19 cellular contexts compared by ENCODE assay signal in the genomic region with DNA sequence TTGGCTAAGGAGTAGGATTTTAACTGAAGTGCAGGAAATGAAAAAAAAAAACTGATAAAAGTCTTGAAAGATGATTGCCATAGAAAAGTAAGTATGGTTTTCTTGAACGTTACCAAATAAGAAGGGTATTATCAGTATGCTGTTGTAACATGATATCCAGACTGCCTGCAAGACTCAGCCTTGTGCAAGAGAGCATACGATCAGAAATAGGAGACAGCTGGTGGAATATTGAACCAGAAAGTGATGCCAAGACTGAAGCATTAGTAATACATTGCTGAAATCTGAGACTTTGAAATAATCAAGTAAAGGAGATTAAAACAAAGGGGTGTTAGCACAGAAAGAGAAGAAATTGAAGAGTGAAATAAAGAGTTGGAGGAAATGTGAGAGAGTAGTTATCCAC.
A peak's percentile ranks its signal among the peaks of the same experiment; 100 is the strongest.
DNase-seq lines count a peak whose midpoint lies in the region; ATAC-seq, FAIRE-seq and TF ChIP-seq lines count a peak whose summit lies in the region.
"Had no signal": no experiment of that assay in that cellular context is flagged by ENCODE, and none has a peak within 500 bp of the region (broad histone marks: within the 10 kb centered on the region; RNA-seq: fewer than 3 reads in every experiment).

No MANE protein-coding gene starts in this region.

- POLR2A ChIA-PET in SK-N-SH (lab: Yijun Ruan, JAX) = no interaction called here

- no peaks in the 10 kb centered on the region for H3K79me2 ChIP-seq in SK-N-SH (ENCODE audit: insufficient read depth)

- no peaks in the 10 kb centered on the region for H3K4me1 ChIP-seq in SK-N-SH (ENCODE audit: control insufficient read depth in 1 of 2, insufficient read depth in 2 of 2, low read depth in 1 of 2, low read length in 1 of 2)
- no peaks in the 10 kb centered on the region for H3K4me1 ChIP-seq in ascending aorta
- H3K4me1 ChIP-seq: adrenal gland, left ventricle myocardium inferior, right lobe of liver had no signal

- CTCF ChIA-PET in SK-N-SH (lab: Yijun Ruan, JAX) = no interaction called here

- FAIRE-seq in frontal cortex (lab: Jason Lieb, UNC) = no peak
- FAIRE-seq: colon, endothelial cell of umbilical vein had no signal

- 0% methylated on average over 2 of the region's 2 CpGs for WGBS in SK-N-SH (ENCODE audit: low lambda C conversion rate)

- intact Hi-C loops in ascending aorta (cut with DNase I) = no loop called here

- H3K36me3 ChIP-seq in SK-N-SH (replicated peaks in 1 of 2; ENCODE audit: control insufficient read depth in 1 of 2, insufficient read depth in 2 of 2, low read length in 1 of 2) = no peaks in the 10 kb centered on the region
- no peaks in the 10 kb centered on the region for H3K36me3 ChIP-seq in brain microvascular endothelial cell (replicated peaks)
- no peaks in the 10 kb centered on the region for H3K36me3 ChIP-seq in ascending aorta
- H3K36me3 ChIP-seq: adrenal gland, left ventricle myocardium inferior, right lobe of liver had no signal

- H3K9me3 ChIP-seq in SK-N-SH (no peaks in the 10 kb centered on the region), ascending aorta (no peaks in the 10 kb centered on the region)
- H3K9me3 ChIP-seq: adrenal gland, left ventricle myocardium inferior, right lobe of liver had no signal

- TF ChIP-seq CTCF in SK-N-SH (IDR thresholded peaks at IDR 0.05) (no peak), brain microvascular endothelial cell (IDR thresholded peaks at IDR 0.05; ENCODE audit: low read depth, low read length, missing control alignments) (no peak), ascending aorta (IDR thresholded peaks at IDR 0.05) (no peak)

- DNase-seq in SK-N-SH = no peak
- peak; percentile 81 for DNase-seq in NCI-H69 (lab: John Stamatoyannopoulos, UW)
- DNase-seq in brain microvascular endothelial cell = peak; percentile 9
- peak; percentile 15 for DNase-seq in skeletal muscle cell (ENCODE audit: low read depth)
- no peak for DNase-seq in ascending aorta (ENCODE audit: low spot score in 2 of 2)
- no peak for DNase-seq in frontal cortex (ENCODE audit: low spot score in 2 of 2)
- DNase-seq: activated CD4-positive, alpha-beta T cell treated with anti-CD3 and anti-CD28 coated beads for 36 hours; adrenal gland; HFFc6; left ventricle myocardium inferior; NCI-H2227 treated with DMSO at 0.1 percent for 48 hours; nucleus accumbens; right lobe of liver; trophoblast cell had no signal

- TF ChIP-seq RAD21 in SK-N-SH (IDR thresholded peaks at IDR 0.05; ENCODE audit: low read length) = no peak

- in situ Hi-C loops in brain microvascular endothelial cell (cut with HindIII; ENCODE audit: low pct_ligation_motif_present, low sequenced_read_pairs) = no loop called here

- H3K4me2 ChIP-seq in SK-N-SH = no peak overlapping the region

- H3K4me3 ChIP-seq in SK-N-SH (ENCODE audit: low read depth in 2 of 2, low read length in 1 of 2) = no peak overlapping the region
- H3K4me3 ChIP-seq in brain microvascular endothelial cell (ENCODE audit: low read depth, low read length) = no peak overlapping the region
- H3K4me3 ChIP-seq in skeletal muscle cell (ENCODE audit: low read depth, low read length) = no peak overlapping the region
- H3K4me3 ChIP-seq in ascending aorta = no peak overlapping the region
- H3K4me3 ChIP-seq: adrenal gland, left ventricle myocardium inferior, right lobe of liver had no signal

- H3K27ac ChIP-seq in SK-N-SH (ENCODE audit: low read depth in 2 of 2, low read length in 1 of 2) (no peak overlapping the region), brain microvascular endothelial cell (no peak overlapping the region), ascending aorta (no peak overlapping the region)
- H3K27ac ChIP-seq: adrenal gland, C4-2B, left ventricle myocardium inferior, right lobe of liver had no signal

- H3K27me3 ChIP-seq in SK-N-SH (ENCODE audit: insufficient read depth) (no peaks in the 10 kb centered on the region), brain microvascular endothelial cell (replicated peaks) (no peaks in the 10 kb centered on the region), ascending aorta (no peaks in the 10 kb centered on the region)
- H3K27me3 ChIP-seq: adrenal gland, right lobe of liver had no signal

- H3K9ac ChIP-seq in SK-N-SH = no peak overlapping the region

- no peaks in the 10 kb centered on the region for H4K20me1 ChIP-seq in SK-N-SH (ENCODE audit: insufficient read depth)

- ATAC-seq in SK-N-SH treated with all-trans-retinoic acid at 6 μM for 48 hours (peak; percentile 48; the same call in 2 of the 3 replicates), GM18502 (IDR thresholded peaks at IDR 0.05; ENCODE audit: poor library complexity, unreplicated experiment) (no peak)
- ATAC-seq: activated CD4-positive, alpha-beta T cell treated with anti-CD3 and anti-CD28 coated beads for 36 hours; right lobe of liver had no signal

- no peaks in the 10 kb centered on the region for H3F3A ChIP-seq in SK-N-SH (replicated peaks; ENCODE audit: insufficient read depth)

- no peak overlapping the region for H2AFZ ChIP-seq in SK-N-SH (ENCODE audit: low read depth)

- TF ChIP-seq EP300 in SK-N-SH (IDR thresholded peaks at IDR 0.05; ENCODE audit: borderline replicate concordance in 1 of 2, low read depth in 1 of 2, low read length in 1 of 2) = no peak

- H3K9me2 ChIP-seq in SK-N-SH = peaks cover 3% of the 10 kb centered on the region; the same call in 1 of the 2 replicates

TF ChIP-seq in SK-N-SH treated with all-trans-retinoic acid at 6 μM for 48 hours, 23 proteins besides CTCF, POLR2A, EP300 and RAD21 (continues in another document):
- TF ChIP-seq TCF4 (CRISPR knock-in tag; IDR thresholded peaks at IDR 0.05; ENCODE audit: borderline replicate concordance) (no peak), PPARA (CRISPR knock-in tag; IDR thresholded peaks at IDR 0.05; ENCODE audit: borderline replicate concordance) (no peak), OSR1 (CRISPR knock-in tag; IDR thresholded peaks at IDR 0.05) (no peak), ARNTL (CRISPR knock-in tag; IDR thresholded peaks at IDR 0.05; ENCODE audit: borderline replicate concordance, low read depth) (no peak), ZNF70 (CRISPR knock-in tag; IDR thresholded peaks at IDR 0.05) (no peak), ESRRG (CRISPR knock-in tag; IDR thresholded peaks at IDR 0.05) (no peak), ZFP30 (CRISPR knock-in tag; IDR thresholded peaks at IDR 0.05) (no peak), ISL1 (CRISPR knock-in tag; IDR thresholded peaks at IDR 0.05) (no peak)
- TF ChIP-seq, protein P1, sequence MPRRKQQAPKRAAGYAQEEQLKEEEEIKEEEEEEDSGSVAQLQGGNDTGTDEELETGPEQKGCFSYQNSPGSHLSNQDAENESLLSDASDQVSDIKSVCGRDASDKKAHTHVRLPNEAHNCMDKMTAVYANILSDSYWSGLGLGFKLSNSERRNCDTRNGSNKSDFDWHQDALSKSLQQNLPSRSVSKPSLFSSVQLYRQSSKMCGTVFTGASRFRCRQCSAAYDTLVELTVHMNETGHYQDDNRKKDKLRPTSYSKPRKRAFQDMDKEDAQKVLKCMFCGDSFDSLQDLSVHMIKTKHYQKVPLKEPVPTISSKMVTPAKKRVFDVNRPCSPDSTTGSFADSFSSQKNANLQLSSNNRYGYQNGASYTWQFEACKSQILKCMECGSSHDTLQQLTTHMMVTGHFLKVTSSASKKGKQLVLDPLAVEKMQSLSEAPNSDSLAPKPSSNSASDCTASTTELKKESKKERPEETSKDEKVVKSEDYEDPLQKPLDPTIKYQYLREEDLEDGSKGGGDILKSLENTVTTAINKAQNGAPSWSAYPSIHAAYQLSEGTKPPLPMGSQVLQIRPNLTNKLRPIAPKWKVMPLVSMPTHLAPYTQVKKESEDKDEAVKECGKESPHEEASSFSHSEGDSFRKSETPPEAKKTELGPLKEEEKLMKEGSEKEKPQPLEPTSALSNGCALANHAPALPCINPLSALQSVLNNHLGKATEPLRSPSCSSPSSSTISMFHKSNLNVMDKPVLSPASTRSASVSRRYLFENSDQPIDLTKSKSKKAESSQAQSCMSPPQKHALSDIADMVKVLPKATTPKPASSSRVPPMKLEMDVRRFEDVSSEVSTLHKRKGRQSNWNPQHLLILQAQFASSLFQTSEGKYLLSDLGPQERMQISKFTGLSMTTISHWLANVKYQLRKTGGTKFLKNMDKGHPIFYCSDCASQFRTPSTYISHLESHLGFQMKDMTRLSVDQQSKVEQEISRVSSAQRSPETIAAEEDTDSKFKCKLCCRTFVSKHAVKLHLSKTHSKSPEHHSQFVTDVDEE (CRISPR knock-in tag; IDR thresholded peaks at IDR 0.05) = no peak

TF ChIP-seq in SK-N-SH, 30 proteins besides CTCF, POLR2A, EP300 and RAD21:
- TF ChIP-seq JUND (IDR thresholded peaks at IDR 0.05) = no peak
TF ChIP-seq in SK-N-SH: peak in this region for 0.

Comparison
In these comparisons a context has a peak if more than half of its experiments do, and no peak if none do; other contexts are left out.
1. DNase-seq: peak in NCI-H69 (single experiment), brain microvascular endothelial cell (single experiment) and skeletal muscle cell (single experiment); none in SK-N-SH (single experiment), ascending aorta (0 of 2) and frontal cortex (0 of 2).